22 cellular contexts compared by ENCODE assay signal in the genomic region with DNA sequence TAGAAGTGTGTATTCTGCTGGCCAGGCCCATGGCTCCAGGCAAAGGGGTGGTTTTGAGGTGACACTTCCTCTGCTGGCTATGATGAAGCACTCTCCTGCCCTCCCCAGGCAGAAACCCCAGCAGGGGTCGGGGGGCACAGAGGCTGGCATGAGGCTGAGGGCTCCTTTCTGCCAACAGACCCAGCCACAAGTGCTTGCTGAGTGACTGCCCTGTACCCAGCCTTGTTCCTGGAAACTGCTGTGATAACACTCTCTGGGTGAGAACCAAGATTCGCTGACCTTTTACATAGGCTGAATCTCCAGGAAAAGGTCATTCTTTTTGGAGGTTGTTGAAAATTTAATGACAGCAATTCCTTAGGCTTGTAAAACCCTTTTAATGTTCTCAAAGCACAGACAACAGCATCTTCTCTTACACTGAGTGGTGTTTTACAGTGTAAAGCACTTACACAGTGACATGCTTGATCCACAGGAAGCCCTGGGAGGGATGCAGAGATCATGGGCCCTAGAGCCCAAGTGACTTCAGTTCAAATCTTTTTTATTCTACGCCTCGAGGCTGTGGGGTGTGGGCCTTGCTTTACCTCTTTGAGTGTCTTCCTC.
DNase-seq lines count a peak whose midpoint lies in the region; ATAC-seq, FAIRE-seq and TF ChIP-seq lines count a peak whose summit lies in the region.
"Had no signal": no experiment of that assay in that cellular context is flagged by ENCODE, and none has a peak within 500 bp of the region (broad histone marks: within the 10 kb centered on the region; RNA-seq: fewer than 3 reads in every experiment).

No MANE protein-coding gene starts in this region.

- H3K9me3 ChIP-seq in astrocyte (ENCODE audit: insufficient read depth, low read depth, low read length) (no peaks in the 10 kb centered on the region), keratinocyte (ENCODE audit: control insufficient read depth, low read depth, low read length) (no peaks in the 10 kb centered on the region), vagina (no peaks in the 10 kb centered on the region)
- H3K9me3 ChIP-seq: adrenal gland, Peyer's patch, suprapubic skin had no signal

- H3K4me3 ChIP-seq in astrocyte (ENCODE audit: insufficient read depth, low read depth, low read length), result no peak overlapping the region
- H3K4me3 ChIP-seq in keratinocyte (ENCODE audit: control insufficient read depth in 2 of 3, extremely low read depth in 1 of 3, insufficient read depth in 2 of 3, low read depth in 1 of 3, low read length in 3 of 3), result no peak overlapping the region
- no peak overlapping the region for H3K4me3 ChIP-seq in vagina
- H3K4me3 ChIP-seq: adrenal gland, Peyer's patch, suprapubic skin had no signal

- H3K4me1 Mint-ChIP-seq in astrocyte (ENCODE audit: low read depth, unreplicated experiment), result peaks cover 53% of the 10 kb centered on the region
- H3K4me1 Mint-ChIP-seq in stimulated activated effector memory CD8-positive, alpha-beta T cell treated with anti-CD3 and anti-CD28 coated beads, Interleukin-12 subunit alpha, Interleukin-12 subunit beta, amount 100 ng/mL, for 72 hours, result peaks cover 32% of the 10 kb centered on the region

- no peaks in the 10 kb centered on the region for H4K20me1 ChIP-seq in astrocyte (ENCODE audit: insufficient read depth, low read length)
- no peaks in the 10 kb centered on the region for H4K20me1 ChIP-seq in keratinocyte (ENCODE audit: control insufficient read depth, extremely low read depth, insufficient read depth, low read length)

- intact Hi-C loops in vagina (cut with DNase I), result loop anchor here (10.0 kb wide), 1 partner anchor 357 kb away; a partner anchor contains a TSS

- H3K27ac ChIP-seq in astrocyte (ENCODE audit: low read depth, low read length) (no peak overlapping the region), keratinocyte (ENCODE audit: control insufficient read depth, insufficient read depth, low read length) (peak overlapping the region; percentile 86), vagina (peak overlapping the region; percentile 42)
- H3K27ac ChIP-seq: Peyer's patch, suprapubic skin had no signal

- no peaks in the 10 kb centered on the region for H3K9me1 ChIP-seq in keratinocyte (ENCODE audit: control insufficient read depth, extremely low read depth, insufficient read depth, low read length)

- H2AFZ ChIP-seq in astrocyte (ENCODE audit: low read depth, low read length) (no peak overlapping the region), keratinocyte (ENCODE audit: control insufficient read depth, low read length) (no peak overlapping the region)

- no peak for TF ChIP-seq POLR2A in vagina (IDR thresholded peaks at IDR 0.05)

- H3K4me2 ChIP-seq in astrocyte (ENCODE audit: low read length), result no peak overlapping the region
- no peak overlapping the region for H3K4me2 ChIP-seq in keratinocyte (ENCODE audit: control insufficient read depth, extremely low read depth, insufficient read depth, low read depth, low read length)

- H3K27ac Mint-ChIP-seq in astrocyte (ENCODE audit: unreplicated experiment), result peak overlapping the region; percentile 14
- H3K27ac Mint-ChIP-seq in stimulated activated effector memory CD8-positive, alpha-beta T cell treated with anti-CD3 and anti-CD28 coated beads, Interleukin-12 subunit alpha, Interleukin-12 subunit beta, amount 100 ng/mL, for 72 hours, result no peak overlapping the region
- H3K27ac Mint-ChIP-seq: B cell had no signal

- dilution Hi-C loops in keratinocyte (cut with MboI; ENCODE audit: extremely low pct_ligation_motif_present, low sequenced_read_pairs), result no loop called here

- no peaks in the 10 kb centered on the region for H3K36me3 Mint-ChIP-seq in astrocyte (ENCODE audit: low read depth, unreplicated experiment)
- H3K36me3 Mint-ChIP-seq in stimulated activated effector memory CD8-positive, alpha-beta T cell treated with anti-CD3 and anti-CD28 coated beads, Interleukin-12 subunit alpha, Interleukin-12 subunit beta, amount 100 ng/mL, for 72 hours, result no peaks in the 10 kb centered on the region
- H3K36me3 Mint-ChIP-seq: mesothelial cell of epicardium had no signal

- H3K9ac ChIP-seq in astrocyte (ENCODE audit: low read length), result no peak overlapping the region
- no peak overlapping the region for H3K9ac ChIP-seq in keratinocyte (ENCODE audit: control insufficient read depth, extremely low read depth, insufficient read depth, low read length)

- no peaks in the 10 kb centered on the region for H3K27me3 Mint-ChIP-seq in astrocyte (ENCODE audit: low read depth, unreplicated experiment)
- H3K27me3 Mint-ChIP-seq: B cell had no signal

- DNase-seq in NCI-H2227 (lab: John Stamatoyannopoulos, UW; ENCODE audit: unreplicated experiment) (peak; percentile 18), astrocyte (ENCODE audit: low read depth) (no peak), keratinocyte (ENCODE audit: low read depth, low spot score) (no peak), vagina (ENCODE audit: extremely low spot score in 2 of 2) (no peak), NCI-H1105 (lab: John Stamatoyannopoulos, UW) (no peak)
- DNase-seq in stimulated activated effector memory CD8-positive, alpha-beta T cell treated with anti-CD3 and anti-CD28 coated beads, Interleukin-12 subunit alpha, Interleukin-12 subunit beta, amount 100 ng/mL, for 72 hours (ENCODE audit: low spot score in 2 of 2), result no peak
- DNase-seq: activated CD8-positive, alpha-beta memory T cell treated with anti-CD3 and anti-CD28 coated beads, Interleukin-2, amount 50 U/mL, for 48 hours; activated gamma-delta T cell; COR-L47; NCI-H1092 treated with DMSO at 0.1 percent for 48 hours; NCI-H2029; NCI-H446 treated with DMSO at 0.1 percent for 48 hours; Peyer's patch; T-helper 2 cell had no signal

- H3K9me3 Mint-ChIP-seq in astrocyte (ENCODE audit: unreplicated experiment), result no peaks in the 10 kb centered on the region
- no peaks in the 10 kb centered on the region for H3K9me3 Mint-ChIP-seq in stimulated activated effector memory CD8-positive, alpha-beta T cell treated with anti-CD3 and anti-CD28 coated beads, Interleukin-12 subunit alpha, Interleukin-12 subunit beta, amount 100 ng/mL, for 72 hours
- H3K9me3 Mint-ChIP-seq: mesothelial cell of epicardium, nephron had no signal

- H3K36me3 ChIP-seq in astrocyte (ENCODE audit: insufficient read depth, low read length) (no peaks in the 10 kb centered on the region), keratinocyte (ENCODE audit: control insufficient read depth in 2 of 2, extremely low read depth in 1 of 2, insufficient read depth in 2 of 2, low read length in 2 of 2) (no peaks in the 10 kb centered on the region), vagina (no peaks in the 10 kb centered on the region)
- H3K36me3 ChIP-seq: adrenal gland, Peyer's patch, suprapubic skin had no signal

- no peak for TF ChIP-seq CTCF in astrocyte (IDR thresholded peaks at IDR 0.05; ENCODE audit: insufficient read depth, low read depth, low read length)
- no peak for TF ChIP-seq CTCF in keratinocyte (optimal IDR thresholded peaks at IDR 0.05 in 1 of 3, IDR thresholded peaks at IDR 0.05 in 1 of 3, conservative IDR thresholded peaks at IDR 0.05 in 1 of 3; ENCODE audit: extremely low read depth in 1 of 3, insufficient read depth in 2 of 3, low read length in 3 of 3)
- TF ChIP-seq CTCF in vagina (IDR thresholded peaks at IDR 0.05), result no peak

- FAIRE-seq in astrocyte (lab: Jason Lieb, UNC) (no peak), keratinocyte (lab: Jason Lieb, UNC) (peak; percentile 26)
- FAIRE-seq: colon, HepG2 had no signal

- ATAC-seq in HG02678 (IDR thresholded peaks at IDR 0.05; ENCODE audit: unreplicated experiment), result no peak
- no peak for ATAC-seq in stimulated activated effector memory CD8-positive, alpha-beta T cell treated with anti-CD3 and anti-CD28 coated beads, Interleukin-12 subunit alpha, Interleukin-12 subunit beta, amount 100 ng/mL, for 72 hours
- ATAC-seq: HepG2 had no signal

- H3K27me3 ChIP-seq in astrocyte (ENCODE audit: insufficient read depth, low read length) (no peaks in the 10 kb centered on the region), keratinocyte (ENCODE audit: control insufficient read depth, extremely low read depth, insufficient read depth, low read length) (no peaks in the 10 kb centered on the region), vagina (no peaks in the 10 kb centered on the region)
- H3K27me3 ChIP-seq: adrenal gland, Peyer's patch, suprapubic skin had no signal

- peaks cover 26% of the 10 kb centered on the region for H3K4me1 ChIP-seq in astrocyte (ENCODE audit: insufficient read depth, low read length)
- peaks cover 52% of the 10 kb centered on the region for H3K4me1 ChIP-seq in keratinocyte (ENCODE audit: control insufficient read depth, extremely low read depth, insufficient read depth, low read length)
- H3K4me1 ChIP-seq in vagina, result peaks cover 23% of the 10 kb centered on the region

- no peak overlapping the region for H3K4me3 Mint-ChIP-seq in astrocyte (ENCODE audit: unreplicated experiment)
- H3K4me3 Mint-ChIP-seq in stimulated activated effector memory CD8-positive, alpha-beta T cell treated with anti-CD3 and anti-CD28 coated beads, Interleukin-12 subunit alpha, Interleukin-12 subunit beta, amount 100 ng/mL, for 72 hours, result no peak overlapping the region
- H3K4me3 Mint-ChIP-seq: B cell, mesothelial cell of epicardium, nephron had no signal

- H3K79me2 ChIP-seq in astrocyte (ENCODE audit: insufficient read depth, low read length) (no peaks in the 10 kb centered on the region), keratinocyte (ENCODE audit: control insufficient read depth, insufficient read depth, low read length) (no peaks in the 10 kb centered on the region)
